In the genomic region with DNA sequence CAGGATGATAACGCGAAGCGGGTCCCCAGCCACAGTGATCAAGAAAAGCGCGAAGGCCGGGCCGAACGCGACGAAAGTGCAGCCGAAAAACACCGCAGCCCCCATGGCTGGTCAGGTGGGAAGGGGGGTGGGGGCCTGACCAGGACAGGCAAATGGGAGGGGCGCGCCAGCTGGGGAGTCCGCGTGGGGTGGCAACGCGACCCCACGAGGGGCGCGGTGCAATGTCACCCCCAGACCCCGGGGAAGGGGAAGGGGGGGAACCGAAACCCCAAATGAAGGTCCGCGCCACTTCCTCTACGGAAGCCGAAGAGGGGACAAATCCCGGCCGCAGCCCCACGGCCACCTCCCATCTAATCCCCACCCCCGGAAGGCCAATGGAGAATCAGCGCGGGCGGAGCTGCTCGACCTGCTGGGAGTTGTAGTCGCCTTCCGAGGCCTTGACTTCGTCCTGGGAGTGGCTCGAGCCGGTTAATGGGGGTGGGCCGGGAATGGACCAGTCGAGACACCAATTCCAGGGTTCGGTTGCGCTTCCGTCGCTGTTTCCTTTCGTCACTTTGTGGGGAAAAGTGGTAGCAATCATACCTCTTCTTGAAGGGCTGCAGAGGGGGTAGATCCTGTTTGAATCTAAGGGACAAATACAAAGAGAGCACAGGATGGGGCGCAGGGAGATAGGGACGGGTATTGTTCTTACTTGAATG, we compare ENCODE assay signal across 8 cellular contexts. TPM values are rescaled to one million over a fixed set of nuclear protein-coding genes. Genes with fewer than 3 reads are reported as not detected.
DNase-seq lines count a peak whose midpoint lies in the region; ATAC-seq and TF ChIP-seq lines count a peak whose summit lies in the region.

A gene (minus strand): TSS at position 311 of the 698 bp plus-strand sequence. CDS start 206 bp downstream, at position 105.

- in situ Hi-C loops in GM13977 (cut with MboI; ENCODE audit: low pct_unique_long_range_greater_than_20kb, low sequenced_read_pairs, unreplicated experiment) (loop anchor here (25.0 kb wide), 1 partner anchor 268 kb away; a partner anchor contains a TSS), transverse colon (cut with MboI; ENCODE audit: low pct_ligation_motif_present in 1 of 4, low pct_unique_long_range_greater_than_20kb in 1 of 4, low sequenced_read_pairs in 3 of 4) (no loop called here)

- peaks cover 0 to 14% (median 6%) of the 10 kb centered on the region in 4 donors for H3K36me3 ChIP-seq in transverse colon

- WGBS in adipose tissue, 3 donors: 0 to 1% (median 0%) methylated on average over 48 to 49 of the region's 49 CpGs
- WGBS in transverse colon (ENCODE audit: low coverage in 1 of 2), 2 donors: 0% methylated on average over 2 to 49 of the region's 49 CpGs

- intact Hi-C loops in cardiac septum (cut with DNase I) (loop anchor here (1.0 to 5.0 kb wide), 5 partner anchors 13 to 93 kb away; a partner anchor contains a TSS), transverse colon (cut with DNase I; ENCODE audit: low total_unique reads) (no loop called here)

- peak; percentile 66 for TF ChIP-seq POLR2A in transverse colon (IDR thresholded peaks at IDR 0.05)

- TF ChIP-seq CTCF in GM13977 (IDR thresholded peaks at IDR 0.05; ENCODE audit: extremely low read depth, insufficient read depth, missing control alignments) (no peak), transverse colon (IDR thresholded peaks at IDR 0.05) (no peak)

- DNase-seq in GM13977 (ENCODE audit: low spot score) (peak; percentile 96), NCI-H146 treated with DMSO at 0.1 percent for 48 hours (lab: John Stamatoyannopoulos, UW; ENCODE audit: unreplicated experiment) (peak; percentile 94), T-helper 1 cell (peak; percentile 82 to 95 (median 88)), cardiac septum (ENCODE audit: low spot score) (peak; percentile 99), pons (ENCODE audit: low spot score) (peak; percentile 98), transverse colon (peak; percentile 97)

- peak; percentile 69 for ATAC-seq in HG02870 (IDR thresholded peaks at IDR 0.05; ENCODE audit: unreplicated experiment)

- no peaks in the 10 kb centered on the region for H3K27me3 ChIP-seq in transverse colon

- H3K4me3 ChIP-seq in transverse colon: peak within 1 kb of the TSS; percentile 69 to 98 (median 79)

- H3K27ac ChIP-seq in adipose tissue (ENCODE audit: low read depth, low read length) (peak within 1 kb of the TSS; percentile 13), transverse colon (peak within 1 kb of the TSS; percentile 87 to 96 (median 94))

- H3K9me3 ChIP-seq in transverse colon: no peaks in the 10 kb centered on the region

- peaks cover 9 to 36% (median 19%) of the 10 kb centered on the region in 4 donors for H3K4me1 ChIP-seq in transverse colon

- no peak for TF ChIP-seq EP300 in transverse colon (IDR thresholded peaks at IDR 0.05; ENCODE audit: low read depth)

RNA-seq across cellular contexts. Expression of the gene that starts here (rescaled TPM):
- 100 to 1,000 TPM in 2 of 3 donors, 10 to 100 TPM in 1; 81.4 to 126 (median 106) TPM for polyA plus RNA-seq in adipose tissue
- total RNA-seq in cardiac septum (57.3 TPM), transverse colon (100 to 1,000 TPM in 3 of 4 donors, 10 to 100 TPM in 1; 86.8 to 162 (median 113) TPM)

Comparison
In these comparisons a context has a peak if more than half of its experiments do, and no peak if none do; other contexts are left out.
1. Peak in every context shown above with its lines: DNase-seq, ATAC-seq, H3K4me3 ChIP-seq and H3K27ac ChIP-seq.